Comparison of ENCODE assay signal across 23 cellular contexts in genomic region chr21:33663241-33663640, GRCh38. TPM values are rescaled to one million over a fixed set of nuclear protein-coding genes. Genes with fewer than 3 reads are reported as not detected.
DNase-seq lines count a peak whose midpoint lies in the region; ATAC-seq, FAIRE-seq and TF ChIP-seq lines count a peak whose summit lies in the region.
"Had no signal": no experiment of that assay in that cellular context is flagged by ENCODE, and none has a peak within 500 bp of the region (broad histone marks: within the 10 kb centered on the region; RNA-seq: fewer than 3 reads in every experiment).

No MANE protein-coding gene starts in this region.

- POLR2A ChIA-PET in SK-N-SH (lab: Yijun Ruan, JAX): no interaction called here
- POLR2A ChIA-PET in activated CD4-positive, alpha-beta T cell treated with anti-CD3 and anti-CD28 coated beads for 36 hours (lab: Charles Lee): interaction anchor here (0.7 kb wide), 1 partner anchor 961 kb away, joined by 8 read pairs; no protein-coding TSS in a partner anchor

- ATAC-seq in SK-N-SH treated with all-trans-retinoic acid at 6 μM for 48 hours: peak; percentile 25; the same call in 1 of the 3 replicates
- no peak for ATAC-seq in activated CD4-positive, alpha-beta T cell treated with anti-CD3 and anti-CD28 coated beads for 36 hours
- no peak for ATAC-seq in GM21825 (IDR thresholded peaks at IDR 0.05; ENCODE audit: unreplicated experiment)
- ATAC-seq: A549, HepG2 had no signal

- peaks cover 99% of the 10 kb centered on the region for H3K79me2 ChIP-seq in SK-N-SH (ENCODE audit: insufficient read depth)

- H3K4me1 ChIP-seq in SK-N-SH (ENCODE audit: control insufficient read depth in 1 of 2, insufficient read depth in 2 of 2, low read depth in 1 of 2, low read length in 1 of 2) (peaks cover 4 to 8% of the 10 kb centered on the region in 2 experiments; a peak in 2 of 4 replicates), subcutaneous abdominal adipose tissue (ENCODE audit: control insufficient read depth in 5 of 5, insufficient read depth in 5 of 5, low read length in 5 of 5) (peaks cover 0 to 68% (median 50%) of the 10 kb centered on the region in 5 donors)

- DNase-seq in SK-N-SH (no peak), fibroblast of the aortic adventitia (ENCODE audit: low read depth) (peak; percentile 35), iPS-NIHi11 (ENCODE audit: low spot score) (no peak)
- no peak for DNase-seq in activated CD4-positive, alpha-beta T cell treated with anti-CD3 and anti-CD28 coated beads for 36 hours
- DNase-seq: BE2C; C1 segment of cervical spinal cord; CD4-positive, CD25-positive, alpha-beta regulatory T cell; CD8-positive, alpha-beta memory T cell; COR-L47; DMS 273 treated with DMSO at 0.1 percent for 48 hours; DMS53; H9 had no signal

- H3K9me3 ChIP-seq in SK-N-SH: peaks cover 4% of the 10 kb centered on the region; the same call in 1 of the 2 replicates
- H3K9me3 ChIP-seq in subcutaneous abdominal adipose tissue (ENCODE audit: control insufficient read depth in 5 of 5, low read length in 5 of 5): no peaks in the 10 kb centered on the region
- H3K9me3 ChIP-seq: BE2C had no signal

- H3K4me2 ChIP-seq in SK-N-SH: no peak overlapping the region
- H3K4me2 ChIP-seq: A549 had no signal

- H2AFZ ChIP-seq in SK-N-SH (ENCODE audit: low read depth): no peak overlapping the region

- H3K9me2 ChIP-seq in SK-N-SH: no peaks in the 10 kb centered on the region

- peaks cover 9% of the 10 kb centered on the region for H3F3A ChIP-seq in SK-N-SH (replicated peaks; ENCODE audit: insufficient read depth)

- H3K27me3 ChIP-seq in SK-N-SH (ENCODE audit: insufficient read depth): no peaks in the 10 kb centered on the region
- H3K27me3 ChIP-seq in subcutaneous abdominal adipose tissue (ENCODE audit: control insufficient read depth in 5 of 5, insufficient read depth in 4 of 5, low read length in 5 of 5): no peaks in the 10 kb centered on the region
- H3K27me3 ChIP-seq: BE2C had no signal

- no peak for TF ChIP-seq EP300 in SK-N-SH (IDR thresholded peaks at IDR 0.05; ENCODE audit: borderline replicate concordance in 1 of 2, low read depth in 1 of 2, low read length in 1 of 2)

- WGBS in SK-N-SH (ENCODE audit: low lambda C conversion rate): 64% methylated on average over 2 of the region's 2 CpGs

- H3K9ac ChIP-seq in SK-N-SH: no peak overlapping the region
- no peak overlapping the region for H3K9ac ChIP-seq in subcutaneous abdominal adipose tissue (ENCODE audit: low read length in 5 of 5)

- H3K27me3 Mint-ChIP-seq in activated CD4-positive, alpha-beta T cell treated with anti-CD3 and anti-CD28 coated beads for 36 hours: no peaks in the 10 kb centered on the region

- no peaks in the 10 kb centered on the region for H3K36me3 Mint-ChIP-seq in activated CD4-positive, alpha-beta T cell treated with anti-CD3 and anti-CD28 coated beads for 36 hours (ENCODE audit: low read depth)
- H3K36me3 Mint-ChIP-seq: CD4-positive, CD25-positive, alpha-beta regulatory T cell had no signal

- H3K27ac ChIP-seq in SK-N-SH (ENCODE audit: low read depth in 2 of 2, low read length in 1 of 2) (0 out of 4 replicates have a peak overlapping the region, but pooled peaks of 1 of the 2 experiments have one; percentile 4), subcutaneous abdominal adipose tissue (ENCODE audit: low read depth, low read length) (peak overlapping the region; percentile 12)
- H3K27ac ChIP-seq: 22Rv1, A549 had no signal

- H3K4me3 ChIP-seq in SK-N-SH (ENCODE audit: low read depth in 2 of 2, low read length in 1 of 2) (no peak overlapping the region), fibroblast of the aortic adventitia (ENCODE audit: low read depth, low read length) (no peak overlapping the region), subcutaneous abdominal adipose tissue (ENCODE audit: low read depth in 1 of 5, low read length in 5 of 5) (no peak overlapping the region)
- H3K4me3 ChIP-seq: A549 had no signal

- no peak overlapping the region for H3K27ac Mint-ChIP-seq in activated CD4-positive, alpha-beta T cell treated with anti-CD3 and anti-CD28 coated beads for 36 hours
- H3K27ac Mint-ChIP-seq: CD8-positive, alpha-beta memory T cell; IgD-negative memory B cell had no signal

- no peaks in the 10 kb centered on the region for H3K4me1 Mint-ChIP-seq in activated CD4-positive, alpha-beta T cell treated with anti-CD3 and anti-CD28 coated beads for 36 hours
- H3K4me1 Mint-ChIP-seq: CD4-positive, CD25-positive, alpha-beta regulatory T cell; CD8-positive, alpha-beta memory T cell; IgD-negative memory B cell had no signal

- intact Hi-C loops in activated CD4-positive, alpha-beta T cell treated with anti-CD3 and anti-CD28 coated beads for 36 hours (cut with DNase I, micrococcal nuclease): no loop called here

- peak; percentile 23 for FAIRE-seq in endometrium (lab: Jason Lieb, UNC)
- FAIRE-seq: A549, G401.6, GM12891, H1, HepG2 had no signal

- no peak overlapping the region for H3K4me3 Mint-ChIP-seq in activated CD4-positive, alpha-beta T cell treated with anti-CD3 and anti-CD28 coated beads for 36 hours
- H3K4me3 Mint-ChIP-seq: CD4-positive, CD25-positive, alpha-beta regulatory T cell; CD8-positive, alpha-beta memory T cell; H9; IgD-negative memory B cell had no signal

- peaks cover 1% of the 10 kb centered on the region for H3K9me3 Mint-ChIP-seq in activated CD4-positive, alpha-beta T cell treated with anti-CD3 and anti-CD28 coated beads for 36 hours (ENCODE audit: low read depth)
- H3K9me3 Mint-ChIP-seq: CD8-positive, alpha-beta memory T cell; H9 had no signal

- TF ChIP-seq RAD21 in SK-N-SH (IDR thresholded peaks at IDR 0.05; ENCODE audit: low read length): no peak

- TF ChIP-seq CTCF in SK-N-SH (IDR thresholded peaks at IDR 0.05) (no peak), fibroblast of the aortic adventitia (IDR thresholded peaks at IDR 0.05; ENCODE audit: insufficient read depth, low read length) (no peak)

- peaks cover 26% of the 10 kb centered on the region for H4K20me1 ChIP-seq in SK-N-SH (ENCODE audit: insufficient read depth)

- CTCF ChIA-PET in SK-N-SH (lab: Yijun Ruan, JAX): interaction anchor here (0.9 to 1.3 kb wide), 3 partner anchors 10 to 28 kb away, joined by 3 to 5 read pairs (median 4); no protein-coding TSS in a partner anchor
- CTCF ChIA-PET in activated CD4-positive, alpha-beta T cell treated with anti-CD3 and anti-CD28 coated beads for 36 hours (lab: Charles Lee): no interaction called here

- H3K36me3 ChIP-seq in SK-N-SH (replicated peaks in 1 of 2; ENCODE audit: control insufficient read depth in 1 of 2, insufficient read depth in 2 of 2, low read length in 1 of 2) (peaks cover 0 to 14% of the 10 kb centered on the region in 2 experiments), subcutaneous abdominal adipose tissue (ENCODE audit: control insufficient read depth in 5 of 5, insufficient read depth in 5 of 5, low read length in 5 of 5) (peaks cover 0 to 3% (median 0%) of the 10 kb centered on the region in 5 donors)
- H3K36me3 ChIP-seq: BE2C had no signal

TF ChIP-seq in SK-N-SH treated with all-trans-retinoic acid at 6 μM for 48 hours, 23 proteins besides CTCF, POLR2A, EP300 and RAD21:
- TF ChIP-seq ZNF8 (CRISPR knock-in tag; IDR thresholded peaks at IDR 0.05) (no peak), ZFP3 (CRISPR knock-in tag; IDR thresholded peaks at IDR 0.05) (no peak), TCF4 (CRISPR knock-in tag; IDR thresholded peaks at IDR 0.05; ENCODE audit: borderline replicate concordance) (no peak), SNAI2 (CRISPR knock-in tag; IDR thresholded peaks at IDR 0.05) (no peak), PPARA (CRISPR knock-in tag; IDR thresholded peaks at IDR 0.05; ENCODE audit: borderline replicate concordance) (no peak), ISL1 (CRISPR knock-in tag; IDR thresholded peaks at IDR 0.05) (no peak), TOX (CRISPR knock-in tag; IDR thresholded peaks at IDR 0.05; ENCODE audit: borderline replicate concordance) (no peak), GLIS3 (CRISPR knock-in tag; IDR thresholded peaks at IDR 0.05) (no peak), ARNTL (CRISPR knock-in tag; IDR thresholded peaks at IDR 0.05; ENCODE audit: borderline replicate concordance, low read depth) (no peak), ESRRG (CRISPR knock-in tag; IDR thresholded peaks at IDR 0.05) (no peak), RARB (CRISPR knock-in tag; IDR thresholded peaks at IDR 0.05) (no peak)

TF ChIP-seq in SK-N-SH, 30 proteins besides CTCF, POLR2A, EP300 and RAD21 (continues in another document):
- TF ChIP-seq USF2 (IDR thresholded peaks at IDR 0.05; ENCODE audit: borderline replicate concordance, low read depth, low read length): no peak
- TF ChIP-seq NFIC (IDR thresholded peaks at IDR 0.05; ENCODE audit: borderline replicate concordance): no peak

RNA-seq across cellular contexts. Expression of gene ITSN1, which starts 20.9 kb away (rescaled TPM):
- 27.8 and 31.3 TPM in 2 replicates for polyA plus RNA-seq in SK-N-SH (2012; rRNA removed)
- 23.7 and 30.2 TPM in 2 replicates for polyA plus RNA-seq in SK-N-SH (2012; cell fraction: cytosol; rRNA removed)
- 53.2 and 78.1 TPM in 2 replicates for polyA plus RNA-seq in SK-N-SH (2012; cell fraction: nucleus; rRNA removed)
- total RNA-seq in fibroblast of the aortic adventitia (ENCODE audit: low replicate concordance): 35.0 and 46.5 TPM in 2 replicates
- total RNA-seq in activated CD4-positive, alpha-beta T cell treated with anti-CD3 and anti-CD28 coated beads for 36 hours: 1 to 10 TPM; 5.7 to 7.3 TPM

RNA-seq across cellular contexts. Expression of gene CRYZL1, which starts 21.7 kb away (rescaled TPM):
- polyA plus RNA-seq in SK-N-SH (2012; rRNA removed): 26.3 and 45.9 TPM in 2 replicates
- 32.3 and 37.1 TPM in 2 replicates for polyA plus RNA-seq in SK-N-SH (2012; cell fraction: cytosol; rRNA removed)
- 52.6 and 97.9 TPM in 2 replicates for polyA plus RNA-seq in SK-N-SH (2012; cell fraction: nucleus; rRNA removed)
- total RNA-seq in fibroblast of the aortic adventitia (ENCODE audit: low replicate concordance): 25.8 and 70.6 TPM in 2 replicates
- total RNA-seq in activated CD4-positive, alpha-beta T cell treated with anti-CD3 and anti-CD28 coated beads for 36 hours: 10 to 100 TPM; 31.4 to 35.2 TPM
